8 cellular contexts compared by ENCODE assay signal in the genomic region with DNA sequence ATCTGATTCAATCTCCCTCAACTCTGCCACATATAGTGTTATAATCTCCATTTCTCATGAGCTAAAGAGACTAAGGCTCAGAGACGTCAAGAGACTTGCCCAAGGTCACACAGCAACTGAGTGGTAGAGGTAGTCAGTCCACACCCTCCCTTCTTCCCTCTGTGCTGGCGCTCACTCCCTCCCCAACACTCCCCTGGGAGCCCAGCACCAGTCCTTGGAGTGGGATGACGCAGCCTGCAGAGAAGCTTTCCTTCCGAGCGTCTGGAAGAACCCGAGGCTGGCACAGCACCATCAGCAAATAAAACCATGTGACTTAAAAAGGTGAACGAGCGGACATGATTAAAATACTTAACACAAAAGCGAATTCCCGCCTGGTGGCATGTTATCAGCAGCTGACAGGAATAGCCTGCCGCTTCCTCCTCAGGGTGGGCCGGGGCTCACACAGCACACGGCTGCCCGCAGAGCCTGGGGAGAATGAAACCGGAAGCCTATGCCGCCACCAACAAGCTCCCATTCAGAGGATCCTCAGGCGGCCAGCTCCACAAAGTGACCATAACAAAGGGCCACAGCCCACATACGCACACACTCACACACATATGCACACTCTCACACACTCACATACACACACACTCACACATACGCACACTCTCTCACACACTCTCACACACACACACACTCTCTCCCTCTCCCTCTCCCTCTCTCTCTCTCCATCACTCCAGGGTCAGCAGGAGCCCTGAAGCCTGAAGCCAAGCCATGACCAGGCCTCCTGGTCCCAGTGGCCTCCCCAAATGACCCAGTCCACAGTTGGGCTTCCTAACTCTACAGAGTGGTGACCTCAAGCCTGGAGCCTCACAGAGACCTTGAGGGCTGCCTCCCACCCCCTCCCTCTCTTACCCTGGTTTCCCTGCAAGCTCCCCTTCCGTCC.
A peak's percentile ranks its signal among the peaks of the same experiment; 100 is the strongest.
DNase-seq lines count a peak whose midpoint lies in the region; ATAC-seq and TF ChIP-seq lines count a peak whose summit lies in the region.

No MANE protein-coding gene starts in this region.

- H3K27me3 ChIP-seq in foreskin keratinocyte = no peaks in the 10 kb centered on the region

- TF ChIP-seq CTCF in foreskin keratinocyte (conservative IDR thresholded peaks at IDR 0.05) (no peak), nephron progenitor cell (IDR thresholded peaks at IDR 0.05) (no peak)

- no peaks in the 10 kb centered on the region for H3K36me3 Mint-ChIP-seq in IgD-negative memory B cell
- H3K36me3 Mint-ChIP-seq in activated CD4-positive, alpha-beta T cell treated with anti-CD3 and anti-CD28 coated beads, Interleukin-2, amount 10 ng/mL, durations not matched to agents 24 days and 14 days (ENCODE audit: low read depth) = no peaks in the 10 kb centered on the region
- H3K36me3 Mint-ChIP-seq in nephron progenitor cell (ENCODE audit: low read depth) = no peaks in the 10 kb centered on the region

- H3K27me3 Mint-ChIP-seq in IgD-negative memory B cell = no peaks in the 10 kb centered on the region
- no peaks in the 10 kb centered on the region for H3K27me3 Mint-ChIP-seq in activated CD4-positive, alpha-beta T cell treated with anti-CD3 and anti-CD28 coated beads, Interleukin-2, amount 10 ng/mL, durations not matched to agents 24 days and 14 days
- H3K27me3 Mint-ChIP-seq in nephron progenitor cell (ENCODE audit: low read depth, poor library complexity) = peaks cover 3% of the 10 kb centered on the region

- ATAC-seq in foreskin keratinocyte (peak; percentile 24), HG03097 (IDR thresholded peaks at IDR 0.05; ENCODE audit: low FRiP score, unreplicated experiment) (no peak), HG03439 (IDR thresholded peaks at IDR 0.05; ENCODE audit: unreplicated experiment) (no peak)

- intact Hi-C loops in activated CD4-positive, alpha-beta T cell treated with anti-CD3 and anti-CD28 coated beads, Interleukin-2, amount 10 ng/mL, durations not matched to agents 24 days and 14 days (cut with micrococcal nuclease) = no loop called here

- H3K27ac Mint-ChIP-seq in IgD-negative memory B cell (peak overlapping the region; percentile 33 to 97 (median 41)), nephron progenitor cell (peak overlapping the region; percentile 37)
- H3K27ac Mint-ChIP-seq in activated CD4-positive, alpha-beta T cell treated with anti-CD3 and anti-CD28 coated beads, Interleukin-2, amount 10 ng/mL, durations not matched to agents 24 days and 14 days = peak overlapping the region; percentile 52

- no peak overlapping the region for H3K27ac ChIP-seq in foreskin keratinocyte

- H3K9me3 Mint-ChIP-seq in IgD-negative memory B cell (no peaks in the 10 kb centered on the region), nephron progenitor cell (no peaks in the 10 kb centered on the region)
- H3K9me3 Mint-ChIP-seq in activated CD4-positive, alpha-beta T cell treated with anti-CD3 and anti-CD28 coated beads, Interleukin-2, amount 10 ng/mL, durations not matched to agents 24 days and 14 days = no peaks in the 10 kb centered on the region

- H3K4me3 Mint-ChIP-seq in IgD-negative memory B cell = peak overlapping the region; percentile 58 to 92 (median 80)
- peak overlapping the region; percentile 60 for H3K4me3 Mint-ChIP-seq in activated CD4-positive, alpha-beta T cell treated with anti-CD3 and anti-CD28 coated beads, Interleukin-2, amount 10 ng/mL, durations not matched to agents 24 days and 14 days
- H3K4me3 Mint-ChIP-seq in nephron progenitor cell = peak overlapping the region; percentile 0

- H3K4me1 Mint-ChIP-seq in IgD-negative memory B cell (peaks cover 59 to 70% (median 61%) of the 10 kb centered on the region in 3 donors), nephron progenitor cell (peaks cover 86% of the 10 kb centered on the region)
- H3K4me1 Mint-ChIP-seq in activated CD4-positive, alpha-beta T cell treated with anti-CD3 and anti-CD28 coated beads, Interleukin-2, amount 10 ng/mL, durations not matched to agents 24 days and 14 days = peaks cover 36% of the 10 kb centered on the region

- peak; percentile 67 to 81 (median 72) for DNase-seq in NCI-H1417 (lab: John Stamatoyannopoulos, UW)
- DNase-seq in NCI-H1417 treated with DMSO at 0.1 percent for 48 hours (lab: John Stamatoyannopoulos, UW) = no peak
- peak; percentile 80 for DNase-seq in activated CD4-positive, alpha-beta T cell treated with anti-CD3 and anti-CD28 coated beads, Interleukin-2, amount 10 ng/mL, durations not matched to agents 24 days and 14 days
- no peak for DNase-seq in foreskin keratinocyte
- DNase-seq in nephron progenitor cell = no peak

- H3K4me1 ChIP-seq in foreskin keratinocyte = peaks cover 34% of the 10 kb centered on the region

Comparison
In these comparisons a context has a peak if more than half of its experiments do, and no peak if none do; other contexts are left out.
1. DNase-seq: peak in NCI-H1417 (3 of 3) and activated CD4-positive, alpha-beta T cell treated with anti-CD3 and anti-CD28 coated beads, Interleukin-2, amount 10 ng/mL, durations not matched to agents 24 days and 14 days (single experiment); none in NCI-H1417 treated with DMSO at 0.1 percent for 48 hours (single experiment), foreskin keratinocyte (0 of 2) and nephron progenitor cell (single experiment).
2. H3K4me3 Mint-ChIP-seq: peak in every context shown above with its lines; median percentile 80 in IgD-negative memory B cell; 60 in activated CD4-positive, alpha-beta T cell treated with anti-CD3 and anti-CD28 coated beads, Interleukin-2, amount 10 ng/mL, durations not matched to agents 24 days and 14 days; 0 in nephron progenitor cell.
3. Peak in every context shown above with its lines, with median percentiles within 50 percentile points of each other: H3K27ac Mint-ChIP-seq.